In genomic region chr2:98649135-98649991, GRCh38 we compare ENCODE assay signal across 8 cellular contexts. TPM values are rescaled to one million over a fixed set of nuclear protein-coding genes. Genes with fewer than 3 reads are reported as not detected.
A peak's percentile ranks its signal among the peaks of the same experiment; 100 is the strongest.
DNase-seq lines count a peak whose midpoint lies in the region; ATAC-seq and TF ChIP-seq lines count a peak whose summit lies in the region.

No MANE protein-coding gene starts in this region.

- no peak overlapping the region for H3K27ac ChIP-seq in CD4-positive, CD25-positive, alpha-beta regulatory T cell (ENCODE audit: insufficient read depth, low read length, poor library complexity, severe bottlenecking)
- H3K27ac ChIP-seq in SJCRH30 (no peak overlapping the region), gastroesophageal sphincter (no peak overlapping the region), ovary (no peak overlapping the region)

- H3K4me3 Mint-ChIP-seq in CD4-positive, CD25-positive, alpha-beta regulatory T cell: peak overlapping the region; percentile 0 to 50 (median 30)
- H3K4me3 Mint-ChIP-seq in type B pancreatic cell: no peak overlapping the region

- peak; percentile 93 to 98 for ATAC-seq in CD4-positive, CD25-positive, alpha-beta regulatory T cell (ENCODE audit: low read depth in 2 of 2)
- peak; percentile 73 for ATAC-seq in GM21367 (IDR thresholded peaks at IDR 0.05; ENCODE audit: unreplicated experiment)
- ATAC-seq in gastroesophageal sphincter: peak; percentile 70

- peak overlapping the region; percentile 4 for H3K4me3 ChIP-seq in CD4-positive, CD25-positive, alpha-beta regulatory T cell (ENCODE audit: low read depth, low read length)
- H3K4me3 ChIP-seq in SJCRH30 (no peak overlapping the region), gastroesophageal sphincter (no peak overlapping the region), ovary (no peak overlapping the region)

- H3K27me3 Mint-ChIP-seq in CD4-positive, CD25-positive, alpha-beta regulatory T cell: no peaks in the 10 kb centered on the region
- no peaks in the 10 kb centered on the region for H3K27me3 Mint-ChIP-seq in type B pancreatic cell

- peaks cover 27% of the 10 kb centered on the region for H3K4me1 ChIP-seq in CD4-positive, CD25-positive, alpha-beta regulatory T cell (ENCODE audit: control insufficient read depth, insufficient read depth, low read length, poor library complexity, severe bottlenecking)
- H3K4me1 ChIP-seq in SJCRH30: no peaks in the 10 kb centered on the region
- H3K4me1 ChIP-seq in gastroesophageal sphincter: peaks cover 0 to 6% (median 0%) of the 10 kb centered on the region in 3 donors
- H3K4me1 ChIP-seq in ovary (ENCODE audit: insufficient read depth): no peaks in the 10 kb centered on the region

- intact Hi-C loops in ovary (cut with DNase I): loop anchor here in 3 of 4 donors (5.0 kb wide), 2 partner anchors 178 to 188 kb away; no protein-coding TSS in a partner anchor

- peak; percentile 95 to 99 (median 97) for TF ChIP-seq CTCF in gastroesophageal sphincter (IDR thresholded peaks at IDR 0.05)
- TF ChIP-seq CTCF in ovary (IDR thresholded peaks at IDR 0.05): peak; percentile 77 to 87 (median 84)
- TF ChIP-seq CTCF in type B pancreatic cell (conservative IDR thresholded peaks at IDR 0.05): peak; percentile 98

- DNase-seq in CD4-positive, CD25-positive, alpha-beta regulatory T cell: peak; percentile 69 to 90 (median 82)
- DNase-seq in NCI-H1048 (lab: John Stamatoyannopoulos, UW): peak; percentile 56
- DNase-seq in SJCRH30: peak; percentile 64 to 87
- DNase-seq in activated effector memory CD4-positive, alpha-beta T cell treated with anti-CD3 and anti-CD28 coated beads, Interleukin-2, amount 50 U/mL, for 16 hours: peak; percentile 90
- peak; percentile 39 to 77 (median 69) for DNase-seq in ovary
- peak; percentile 82 for DNase-seq in type B pancreatic cell (ENCODE audit: extremely low spot score, unreplicated experiment)

- H3K36me3 Mint-ChIP-seq in CD4-positive, CD25-positive, alpha-beta regulatory T cell: peaks cover 45% of the 10 kb centered on the region
- H3K36me3 Mint-ChIP-seq in type B pancreatic cell: no peaks in the 10 kb centered on the region

- WGBS in gastroesophageal sphincter (ENCODE audit: low coverage in 1 of 2), 2 donors: 19% methylated on average over 4 of the region's 4 CpGs; no CpG with 5 or more reads in 1 of the 2 donors
- WGBS in ovary, 3 donors: 22 to 27% (median 24%) methylated on average over 4 of the region's 4 CpGs

- peaks cover 0 to 10% (median 0%) of the 10 kb centered on the region in 7 donors for H3K9me3 Mint-ChIP-seq in CD4-positive, CD25-positive, alpha-beta regulatory T cell
- no peaks in the 10 kb centered on the region for H3K9me3 Mint-ChIP-seq in type B pancreatic cell

- TF ChIP-seq POLR2A in gastroesophageal sphincter (IDR thresholded peaks at IDR 0.05) (no peak), ovary (IDR thresholded peaks at IDR 0.05) (no peak)

- peak overlapping the region; percentile 43 to 70 (median 62) for H3K27ac Mint-ChIP-seq in CD4-positive, CD25-positive, alpha-beta regulatory T cell
- H3K27ac Mint-ChIP-seq in type B pancreatic cell: peak overlapping the region; percentile 40

- peaks cover 42 to 59% (median 52%) of the 10 kb centered on the region in 4 donors for H3K4me1 Mint-ChIP-seq in CD4-positive, CD25-positive, alpha-beta regulatory T cell
- H3K4me1 Mint-ChIP-seq in type B pancreatic cell (ENCODE audit: unreplicated experiment): peaks cover 5% of the 10 kb centered on the region

- no peaks in the 10 kb centered on the region for H3K9me3 ChIP-seq in CD4-positive, CD25-positive, alpha-beta regulatory T cell (ENCODE audit: control insufficient read depth in 2 of 2, low read length in 2 of 2)
- H3K9me3 ChIP-seq in SJCRH30 (replicated peaks) (no peaks in the 10 kb centered on the region), gastroesophageal sphincter (no peaks in the 10 kb centered on the region), ovary (no peaks in the 10 kb centered on the region)

- no peaks in the 10 kb centered on the region for H3K27me3 ChIP-seq in CD4-positive, CD25-positive, alpha-beta regulatory T cell (ENCODE audit: control insufficient read depth, insufficient read depth, low read length)
- H3K27me3 ChIP-seq in SJCRH30: peaks cover 9% of the 10 kb centered on the region; the same call in 1 of the 2 replicates
- no peaks in the 10 kb centered on the region for H3K27me3 ChIP-seq in gastroesophageal sphincter
- H3K27me3 ChIP-seq in ovary: no peaks in the 10 kb centered on the region

- H3K36me3 ChIP-seq in CD4-positive, CD25-positive, alpha-beta regulatory T cell (ENCODE audit: control insufficient read depth, insufficient read depth, low read length): peaks cover 31% of the 10 kb centered on the region
- H3K36me3 ChIP-seq in SJCRH30 (no peaks in the 10 kb centered on the region; the same call in 1 of the 2 replicates), gastroesophageal sphincter (peaks cover 0 to 26% of the 10 kb centered on the region in 2 donors), ovary (no peaks in the 10 kb centered on the region)

- no peak for TF ChIP-seq EP300 in gastroesophageal sphincter (IDR thresholded peaks at IDR 0.05)
- no peak for TF ChIP-seq EP300 in ovary (IDR thresholded peaks at IDR 0.05)

RNA-seq across cellular contexts. Expression of gene UNC50, which starts 41.0 kb away (rescaled TPM):
- total RNA-seq in CD4-positive, CD25-positive, alpha-beta regulatory T cell: 17.8 TPM
- 10 to 100 TPM; 44.9 to 58.6 (median 48.4) TPM for polyA plus RNA-seq in CD4-positive, CD25-positive, alpha-beta regulatory T cell
- total RNA-seq in SJCRH30 (2014; rRNA removed; shearing (Covaris generic)): 48.5 and 50.7 TPM in 2 replicates
- total RNA-seq in gastroesophageal sphincter (10 to 100 TPM; 40.3 to 55.7 (median 46.0) TPM), ovary (10 to 100 TPM; 32.2 to 50.0 (median 42.4) TPM), type B pancreatic cell (ENCODE audit: low replicate concordance) (45.0 and 49.4 TPM in 2 replicates)
- 10 to 100 TPM; 41.8 to 58.8 TPM for polyA plus RNA-seq in ovary

RNA-seq across cellular contexts. Expression of gene COA5, which starts 41.1 kb away (rescaled TPM):
- total RNA-seq in CD4-positive, CD25-positive, alpha-beta regulatory T cell: 20.4 TPM
- 10 to 100 TPM; 32.6 to 40.7 (median 38.6) TPM for polyA plus RNA-seq in CD4-positive, CD25-positive, alpha-beta regulatory T cell
- total RNA-seq in SJCRH30 (2014; rRNA removed; shearing (Covaris generic)): 33.4 and 37.6 TPM in 2 replicates
- total RNA-seq in gastroesophageal sphincter: 10 to 100 TPM; 35.1 to 64.9 (median 42.3) TPM
- 10 to 100 TPM; 27.2 to 35.4 (median 31.2) TPM for total RNA-seq in ovary
- polyA plus RNA-seq in ovary: 10 to 100 TPM; 33.6 to 42.5 TPM
- total RNA-seq in type B pancreatic cell (ENCODE audit: low replicate concordance): 33.6 and 39.3 TPM in 2 replicates
